ENCODE assay signal across 21 cellular contexts in genomic region chr1:206804156-206804737, GRCh38. TPM values are rescaled to one million over a fixed set of nuclear protein-coding genes. Genes with fewer than 3 reads are reported as not detected.
A peak's percentile ranks its signal among the peaks of the same experiment; 100 is the strongest.
DNase-seq lines count a peak whose midpoint lies in the region; ATAC-seq and TF ChIP-seq lines count a peak whose summit lies in the region.
"Had no signal": no experiment of that assay in that cellular context is flagged by ENCODE, and none has a peak within 500 bp of the region (broad histone marks: within the 10 kb centered on the region; RNA-seq: fewer than 3 reads in every experiment).

No MANE protein-coding gene starts in this region.

- CTCF ChIA-PET in SK-N-SH (lab: Yijun Ruan, JAX) = interaction anchor here (0.7 to 2.9 kb wide), 7 partner anchors 9 to 108 kb away, joined by 3 to 23 read pairs (median 3); no protein-coding TSS in a partner anchor
- CTCF ChIA-PET in activated CD8-positive, alpha-beta T cell treated with anti-CD3 and anti-CD28 coated beads, Interleukin-2, amount 10 ng/mL, durations not matched to agents 7 days and 5 days (lab: Charles Lee) = interaction anchor here (0.6 to 15.2 kb wide), 26 partner anchors 9 to 178 kb away, joined by 3 to 724 read pairs (median 4); partner anchors contain the start of genes FCMR, IL10 and IL20

- TF ChIP-seq RAD21 in SK-N-SH (IDR thresholded peaks at IDR 0.05; ENCODE audit: low read length) = no peak

- TF ChIP-seq CTCF in SK-N-SH (IDR thresholded peaks at IDR 0.05) (no peak), esophagus squamous epithelium (IDR thresholded peaks at IDR 0.05) (no peak)

- H3K27me3 ChIP-seq in SK-N-SH (ENCODE audit: insufficient read depth) (peaks cover 13% of the 10 kb centered on the region; the same call in 1 of the 2 replicates), GM23248 (replicated peaks; ENCODE audit: insufficient read depth) (no peaks in the 10 kb centered on the region), esophagus squamous epithelium (peaks cover 0 to 10% (median 0%) of the 10 kb centered on the region in 4 donors)
- H3K27me3 ChIP-seq: right atrium auricular region, SJCRH30 had no signal

- peaks cover 16% of the 10 kb centered on the region for H3K27me3 Mint-ChIP-seq in activated CD8-positive, alpha-beta T cell treated with anti-CD3 and anti-CD28 coated beads, Interleukin-2, amount 10 ng/mL, durations not matched to agents 7 days and 5 days (ENCODE audit: low read depth)
- no peaks in the 10 kb centered on the region for H3K27me3 Mint-ChIP-seq in naive thymus-derived CD8-positive, alpha-beta T cell

- H3K9me2 ChIP-seq in SK-N-SH = no peaks in the 10 kb centered on the region
- no peaks in the 10 kb centered on the region for H3K9me2 ChIP-seq in GM23248 (ENCODE audit: insufficient read depth)

- H3K79me2 ChIP-seq in SK-N-SH (ENCODE audit: insufficient read depth) = no peaks in the 10 kb centered on the region
- no peaks in the 10 kb centered on the region for H3K79me2 ChIP-seq in GM23248 (ENCODE audit: insufficient read depth)

- H3K4me1 ChIP-seq in SK-N-SH (ENCODE audit: control insufficient read depth in 1 of 2, insufficient read depth in 2 of 2, low read depth in 1 of 2, low read length in 1 of 2) = peaks cover 0 to 26% of the 10 kb centered on the region in 2 experiments; a peak in 2 of 4 replicates
- peaks cover 16% of the 10 kb centered on the region for H3K4me1 ChIP-seq in GM23248 (ENCODE audit: insufficient read depth)
- peaks cover 0 to 14% (median 4%) of the 10 kb centered on the region in 3 donors for H3K4me1 ChIP-seq in esophagus squamous epithelium
- H3K4me1 ChIP-seq: right atrium auricular region, SJCRH30 had no signal

- intact Hi-C loops in esophagus squamous epithelium (cut with DNase I) = no loop called here

- ATAC-seq in SK-N-SH treated with all-trans-retinoic acid at 6 μM for 48 hours (no peak), HG02885 (IDR thresholded peaks at IDR 0.05; ENCODE audit: poor library complexity, unreplicated experiment) (no peak)
- ATAC-seq in activated CD8-positive, alpha-beta T cell treated with anti-CD3 and anti-CD28 coated beads, Interleukin-2, amount 10 ng/mL, durations not matched to agents 7 days and 5 days = no peak
- no peak for ATAC-seq in naive thymus-derived CD8-positive, alpha-beta T cell
- ATAC-seq: HepG2 had no signal

- H3K4me2 ChIP-seq in SK-N-SH = no peak overlapping the region
- no peak overlapping the region for H3K4me2 ChIP-seq in GM23248 (ENCODE audit: unreplicated experiment)

- no peak overlapping the region for H3K4me3 ChIP-seq in SK-N-SH (ENCODE audit: low read depth in 2 of 2, low read length in 1 of 2)
- no peak overlapping the region for H3K4me3 ChIP-seq in GM23248
- no peak overlapping the region for H3K4me3 ChIP-seq in esophagus squamous epithelium
- H3K4me3 ChIP-seq: right atrium auricular region, SJCRH30, thoracic aorta had no signal

- TF ChIP-seq POLR2A in esophagus squamous epithelium (IDR thresholded peaks at IDR 0.05) = no peak

- POLR2A ChIA-PET in SK-N-SH (lab: Yijun Ruan, JAX) = no interaction called here
- POLR2A ChIA-PET in activated CD8-positive, alpha-beta T cell treated with anti-CD3 and anti-CD28 coated beads, Interleukin-2, amount 10 ng/mL, durations not matched to agents 7 days and 5 days (lab: Charles Lee) = interaction anchor here (0.5 to 2.2 kb wide), 8 partner anchors 13 to 1055 kb away, joined by 3 to 11 read pairs (median 4); partner anchors contain the start of gene IL19
- POLR2A ChIA-PET in naive thymus-derived CD8-positive, alpha-beta T cell (lab: Charles Lee) = interaction anchor here (1.0 to 7.1 kb wide), 11 partner anchors 9 to 111 kb away, joined by 3 to 65 read pairs (median 5); partner anchors contain the start of genes IL10 and IL19

- no peak overlapping the region for H3K4me3 Mint-ChIP-seq in activated CD8-positive, alpha-beta T cell treated with anti-CD3 and anti-CD28 coated beads, Interleukin-2, amount 10 ng/mL, durations not matched to agents 7 days and 5 days
- peak overlapping the region in 8 of 10 donors; percentile 39 to 67 (median 61) for H3K4me3 Mint-ChIP-seq in naive thymus-derived CD8-positive, alpha-beta T cell
- H3K4me3 Mint-ChIP-seq: endodermal cell had no signal

- H3K27ac ChIP-seq in SK-N-SH (ENCODE audit: low read depth in 2 of 2, low read length in 1 of 2) (peak overlapping the region in 1 of 2 experiments; percentile 90; a peak in 1 of 4 replicates), GM23248 (no peak overlapping the region), esophagus squamous epithelium (peak overlapping the region in 2 of 4 donors; percentile 46 to 50)
- H3K27ac ChIP-seq: right atrium auricular region, SJCRH30, thoracic aorta had no signal

- in situ Hi-C loops in GM23248 (cut with MboI) = no loop called here

- no peaks in the 10 kb centered on the region for H3K36me3 Mint-ChIP-seq in activated CD8-positive, alpha-beta T cell treated with anti-CD3 and anti-CD28 coated beads, Interleukin-2, amount 10 ng/mL, durations not matched to agents 7 days and 5 days (ENCODE audit: low read depth)
- no peaks in the 10 kb centered on the region for H3K36me3 Mint-ChIP-seq in naive thymus-derived CD8-positive, alpha-beta T cell

- H3K36me3 ChIP-seq in SK-N-SH (replicated peaks in 1 of 2; ENCODE audit: control insufficient read depth in 1 of 2, insufficient read depth in 2 of 2, low read length in 1 of 2) = no peaks in the 10 kb centered on the region
- H3K36me3 ChIP-seq in GM23248 (ENCODE audit: low read depth) = no peaks in the 10 kb centered on the region
- no peaks in the 10 kb centered on the region for H3K36me3 ChIP-seq in esophagus squamous epithelium
- H3K36me3 ChIP-seq: right atrium auricular region, SJCRH30, thoracic aorta had no signal

- peaks cover 74% of the 10 kb centered on the region for H3K4me1 Mint-ChIP-seq in activated CD8-positive, alpha-beta T cell treated with anti-CD3 and anti-CD28 coated beads, Interleukin-2, amount 10 ng/mL, durations not matched to agents 7 days and 5 days (ENCODE audit: low read depth)
- peaks cover 39 to 76% (median 66%) of the 10 kb centered on the region in 4 donors for H3K4me1 Mint-ChIP-seq in naive thymus-derived CD8-positive, alpha-beta T cell

- H3K9me3 Mint-ChIP-seq in activated CD8-positive, alpha-beta T cell treated with anti-CD3 and anti-CD28 coated beads, Interleukin-2, amount 10 ng/mL, durations not matched to agents 7 days and 5 days (ENCODE audit: insufficient read depth) = no peaks in the 10 kb centered on the region
- no peaks in the 10 kb centered on the region for H3K9me3 Mint-ChIP-seq in naive thymus-derived CD8-positive, alpha-beta T cell
- H3K9me3 Mint-ChIP-seq: endodermal cell had no signal

- WGBS in SK-N-SH (ENCODE audit: low lambda C conversion rate) = 10% methylated on average over 1 of the region's 1 CpG
- WGBS in GM23248 (ENCODE audit: low coverage in 1 of 2, low lambda C conversion rate in 2 of 2, missing lambda C conversion rate in 2 of 2), 2 experiments = 86 to 100% methylated on average over 1 of the region's 1 CpG
- 25 to 91% methylated on average over 1 of the region's 1 CpG for WGBS in esophagus squamous epithelium, 2 donors

- H4K20me1 ChIP-seq in SK-N-SH (ENCODE audit: insufficient read depth) (no peaks in the 10 kb centered on the region), GM23248 (ENCODE audit: insufficient read depth) (no peaks in the 10 kb centered on the region)

- TF ChIP-seq EP300 in SK-N-SH (IDR thresholded peaks at IDR 0.05; ENCODE audit: borderline replicate concordance in 1 of 2, low read depth in 1 of 2, low read length in 1 of 2) = peak in 1 of 2 experiments; percentile 43; a peak in 1 of 4 replicates

- peak overlapping the region; percentile 83 for H3K27ac Mint-ChIP-seq in activated CD8-positive, alpha-beta T cell treated with anti-CD3 and anti-CD28 coated beads, Interleukin-2, amount 10 ng/mL, durations not matched to agents 7 days and 5 days
- H3K27ac Mint-ChIP-seq in naive thymus-derived CD8-positive, alpha-beta T cell = peak overlapping the region; percentile 80 to 98 (median 97)
- H3K27ac Mint-ChIP-seq: endodermal cell had no signal

- no peaks in the 10 kb centered on the region for H3K9me3 ChIP-seq in SK-N-SH
- no peaks in the 10 kb centered on the region for H3K9me3 ChIP-seq in GM23248 (ENCODE audit: low read depth)
- no peaks in the 10 kb centered on the region for H3K9me3 ChIP-seq in esophagus squamous epithelium
- H3K9me3 ChIP-seq: right atrium auricular region, SJCRH30, thoracic aorta had no signal

- DNase-seq in SK-N-SH (no peak), GM23248 (peak; percentile 50), A172 (ENCODE audit: low spot score) (no peak), esophagus squamous epithelium (lab: John Stamatoyannopoulos, UW) (no peak)
- DNase-seq in activated CD8-positive, alpha-beta T cell treated with anti-CD3 and anti-CD28 coated beads, Interleukin-2, amount 10 ng/mL, durations not matched to agents 7 days and 5 days = no peak
- DNase-seq in naive thymus-derived CD8-positive, alpha-beta T cell = no peak
- DNase-seq: 8988T, endodermal cell, H7, hypothalamus, midbrain, NCI-H1105 treated with DMSO at 0.1 percent for 48 hours, SJCRH30 had no signal

- H3F3A ChIP-seq in SK-N-SH (replicated peaks; ENCODE audit: insufficient read depth) (no peaks in the 10 kb centered on the region), GM23248 (ENCODE audit: insufficient read depth) (peaks cover 11% of the 10 kb centered on the region; the same call in 1 of the 2 replicates)

- no peak overlapping the region for H3K9ac ChIP-seq in SK-N-SH
- H3K9ac ChIP-seq in GM23248 = no peak overlapping the region

- H2AFZ ChIP-seq in SK-N-SH (ENCODE audit: low read depth) = no peak overlapping the region
- no peak overlapping the region for H2AFZ ChIP-seq in GM23248

RNA-seq across cellular contexts. Expression of gene IL10, which starts 32.0 kb away (rescaled TPM):
- polyA plus RNA-seq in SK-N-SH (2012; rRNA removed) (not detected in 2 replicates), GM23248 (2016; fragmentation: Nextera tagmentation; extraction: Ambion mirVana) (not detected in 2 replicates)
- not detected in 2 replicates for polyA plus RNA-seq in SK-N-SH (2012; cell fraction: cytosol; rRNA removed)
- polyA plus RNA-seq in SK-N-SH (2012; cell fraction: nucleus; rRNA removed) = not detected in 2 replicates
- not detected in 2 replicates for total RNA-seq in GM23248 (2014; rRNA removed; shearing (Covaris generic))
- total RNA-seq in activated CD8-positive, alpha-beta T cell treated with anti-CD3 and anti-CD28 coated beads, Interleukin-2, amount 10 ng/mL, durations not matched to agents 7 days and 5 days = under 1 TPM in 1 of 2 experiments, not detected in 1; 0.32 TPM
- not detected for total RNA-seq in naive thymus-derived CD8-positive, alpha-beta T cell
- not detected for polyA plus RNA-seq in naive thymus-derived CD8-positive, alpha-beta T cell
- total RNA-seq in A172 (2014; rRNA removed; shearing (Covaris generic)) = not detected in 2 replicates
- 1 to 10 TPM in 2 of 4 donors, under 1 TPM in 1, not detected in 1; 0.70 to 2.5 (median 1.5) TPM for total RNA-seq in esophagus squamous epithelium
- total RNA-seq: endodermal cell, fibroblast of villous mesenchyme, G401, H7, HepG2 had no signal
- polyA plus RNA-seq: HepG2 had no signal

RNA-seq across cellular contexts. Expression of gene IL19, which starts 33.7 kb away (rescaled TPM):
- polyA plus RNA-seq in SK-N-SH (2012; rRNA removed) = not detected in 2 replicates
- not detected in 2 replicates for polyA plus RNA-seq in SK-N-SH (2012; cell fraction: cytosol; rRNA removed)
- 0.07 TPM in 1 of 2 replicates, not detected in the other for polyA plus RNA-seq in SK-N-SH (2012; cell fraction: nucleus; rRNA removed)
- not detected in 2 replicates for total RNA-seq in GM23248 (2014; rRNA removed; shearing (Covaris generic))
- polyA plus RNA-seq in GM23248 (2016; fragmentation: Nextera tagmentation; extraction: Ambion mirVana) = not detected in 2 replicates
- not detected for total RNA-seq in activated CD8-positive, alpha-beta T cell treated with anti-CD3 and anti-CD28 coated beads, Interleukin-2, amount 10 ng/mL, durations not matched to agents 7 days and 5 days
- not detected for total RNA-seq in naive thymus-derived CD8-positive, alpha-beta T cell
- not detected for polyA plus RNA-seq in naive thymus-derived CD8-positive, alpha-beta T cell
- not detected in 2 replicates for total RNA-seq in A172 (2014; rRNA removed; shearing (Covaris generic))
- 10 to 100 TPM in 2 of 4 donors, under 1 TPM in 1, not detected in 1; 0.23 to 16.8 (median 16.3) TPM for total RNA-seq in esophagus squamous epithelium
- total RNA-seq: activated CD8-positive, alpha-beta memory T cell treated with anti-CD3 and anti-CD28 coated beads for 36 hours; endodermal cell; G401; H7; HepG2; right atrium auricular region; SJCRH30; thoracic aorta had no signal
- polyA plus RNA-seq: HepG2 had no signal
